ENCODE assay signal across 8 cellular contexts in the genomic region with DNA sequence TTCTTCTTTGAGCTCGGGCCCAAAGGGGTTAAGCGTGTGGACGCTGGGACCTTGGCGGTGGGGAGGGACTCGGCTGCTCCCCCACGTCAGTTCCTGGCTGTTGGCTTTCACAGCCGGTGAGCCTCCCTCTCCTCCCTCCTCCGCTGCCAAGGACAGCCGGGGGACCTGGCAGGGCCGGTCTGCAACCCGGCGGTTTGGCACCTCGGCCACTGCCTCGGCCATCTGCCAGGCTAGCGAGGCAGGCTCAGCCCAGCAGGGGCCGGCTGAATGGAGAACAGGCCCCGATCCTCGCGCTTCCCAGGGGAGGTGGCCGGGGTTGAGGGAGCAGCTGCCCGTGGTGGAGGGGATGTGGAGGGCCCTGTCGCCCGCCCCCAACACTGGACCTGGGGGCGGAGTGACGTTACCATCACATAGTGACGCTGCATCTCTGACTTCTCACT. TPM values are rescaled to one million over a fixed set of nuclear protein-coding genes. Genes with fewer than 3 reads are reported as not detected.
DNase-seq lines count a peak whose midpoint lies in the region; ATAC-seq and TF ChIP-seq lines count a peak whose summit lies in the region.

No MANE protein-coding gene starts in this region.

- peak overlapping the region; percentile 9 for H3K4ac ChIP-seq in trophoblast cell (ENCODE audit: low read depth, low read length)

- no peak overlapping the region for H3K9ac ChIP-seq in trophoblast cell (ENCODE audit: low read length)

- WGBS in trophoblast cell (ENCODE audit: extremely low coverage, insufficient coverage, insufficient read length) = no CpG with 5 or more reads among the region's 26 CpGs

- H3K9me3 ChIP-seq in Panc1 (ENCODE audit: control insufficient read depth, insufficient read depth, low read depth, low read length) = no peaks in the 10 kb centered on the region
- H3K9me3 ChIP-seq in trophoblast cell (ENCODE audit: insufficient read depth, low read depth, low read length) = peaks cover 4% of the 10 kb centered on the region

- H3K27me3 ChIP-seq in Panc1 (ENCODE audit: control insufficient read depth, insufficient read depth, low read length) (no peaks in the 10 kb centered on the region), trophoblast cell (ENCODE audit: insufficient read depth, low read length) (no peaks in the 10 kb centered on the region)

- H3K4me1 ChIP-seq in Panc1 (ENCODE audit: control insufficient read depth, insufficient read depth, low read length) (peaks cover 30% of the 10 kb centered on the region), trophoblast cell (ENCODE audit: control insufficient read depth in 1 of 2, insufficient read depth in 2 of 2, low read length in 2 of 2) (peaks cover 11 to 20% of the 10 kb centered on the region in 2 experiments)

- no peak overlapping the region for H2AFZ ChIP-seq in trophoblast cell (ENCODE audit: insufficient read depth, low read length, poor library complexity)

- no peak overlapping the region for H3K14ac ChIP-seq in trophoblast cell (ENCODE audit: low read length)

- H2BK12ac ChIP-seq in trophoblast cell (ENCODE audit: low read length) = no peak overlapping the region

- intact Hi-C loops in Panc1 (cut with micrococcal nuclease; ENCODE audit: unreplicated experiment) (no loop called here), Right ventricle myocardium inferior (cut with DNase I) (loop anchor here (1.0 kb wide), 1 partner anchor 18 kb away; no protein-coding TSS in a partner anchor)

- peak overlapping the region; percentile 56 for H4K91ac ChIP-seq in trophoblast cell (ENCODE audit: low read depth, low read length)

- DNase-seq in D341Med (ENCODE audit: low spot score) (peak; percentile 57), Panc1 (ENCODE audit: low read depth, low spot score) (no peak), Right ventricle myocardium inferior (ENCODE audit: missing footprints) (peak; percentile 94), trophoblast cell (peak in 1 of 2 donors; percentile 55), SK-N-DZ (ENCODE audit: low spot score) (no peak), UCSD-AML1 (lab: John Stamatoyannopoulos, UW; ENCODE audit: unreplicated experiment) (no peak)
- no peak for DNase-seq in activated CD4-positive, alpha-beta T cell treated with anti-CD3 and anti-CD28 coated beads, Interleukin-2, amount 50 U/mL, for 1 hour

- no peak overlapping the region for H4K12ac ChIP-seq in trophoblast cell (ENCODE audit: low read depth, low read length)

- peak overlapping the region; percentile 26 for H2BK120ac ChIP-seq in trophoblast cell (ENCODE audit: insufficient read depth, low read length, poor library complexity)

- H3K4me3 ChIP-seq in Panc1 (ENCODE audit: low read depth in 2 of 2, low read length in 2 of 2) (no peak overlapping the region), trophoblast cell (ENCODE audit: low read depth, low read length) (no peak overlapping the region)

- no peak overlapping the region for H2BK5ac ChIP-seq in trophoblast cell (ENCODE audit: low read depth, low read length, poor library complexity)

- POLR2A ChIA-PET in Panc1 (lab: Charles Lee) = no interaction called here

- peak overlapping the region; percentile 66; the same call in 1 of the 2 replicates for H3K27ac ChIP-seq in Panc1 (ENCODE audit: low read length)
- H3K27ac ChIP-seq in trophoblast cell (ENCODE audit: low read depth, low read length) = no peak overlapping the region

- peak overlapping the region; percentile 43 for H3K18ac ChIP-seq in trophoblast cell (ENCODE audit: low read length)

- no peak overlapping the region for H3K23ac ChIP-seq in trophoblast cell (ENCODE audit: low read length)

- peaks cover 10% of the 10 kb centered on the region for H3K79me1 ChIP-seq in trophoblast cell (ENCODE audit: low read length)

- peaks cover 5% of the 10 kb centered on the region for H3K79me2 ChIP-seq in trophoblast cell (ENCODE audit: control insufficient read depth, insufficient read depth, low read length, poor library complexity)

- no TSS peak for BruUV-seq in Panc1 (replicated peaks; lab: Mats Ljungman, UMichigan)

- H3K36me3 ChIP-seq in Panc1 (ENCODE audit: control insufficient read depth, insufficient read depth, low read length) = no peaks in the 10 kb centered on the region
- peaks cover 57 to 58% of the 10 kb centered on the region in 2 experiments for H3K36me3 ChIP-seq in trophoblast cell (ENCODE audit: control insufficient read depth in 1 of 2, insufficient read depth in 2 of 2, low read length in 2 of 2)

- no peak overlapping the region for H3K4me2 ChIP-seq in trophoblast cell (ENCODE audit: low read length)

- no peak overlapping the region for H2AK5ac ChIP-seq in trophoblast cell (ENCODE audit: low read length)

- CTCF ChIA-PET in Panc1 (lab: Charles Lee) = no interaction called here

- no peak for TF ChIP-seq CTCF in Panc1 (IDR thresholded peaks at IDR 0.05)

- peak overlapping the region; percentile 32 for H4K8ac ChIP-seq in trophoblast cell (ENCODE audit: low read depth, low read length)

- in situ Hi-C loops in Panc1 (cut with HindIII; ENCODE audit: low pct_unique_long_range_greater_than_20kb, low sequenced_read_pairs) = no loop called here

- ATAC-seq in Panc1 = peak; percentile 73
- peak; percentile 78 for ATAC-seq in Right ventricle myocardium inferior
- ATAC-seq in GM18858 (IDR thresholded peaks at IDR 0.05; ENCODE audit: unreplicated experiment) = no peak

RNA-seq across cellular contexts. Expression of a gene that starts 5.0 kb away (rescaled TPM):
- 287 TPM for total RNA-seq in Panc1 (2021; ENCODE audit: unreplicated experiment)
- 828 TPM for polyA plus RNA-seq in Panc1 (2012; ENCODE audit: insufficient read length)
- 775 TPM for total RNA-seq in Right ventricle myocardium inferior
- polyA plus RNA-seq in trophoblast cell (2013) = 183 and 188 TPM in 2 replicates
- polyA plus RNA-seq in SK-N-DZ (2014; cell fraction: cytosol; rRNA removed) = 197 and 209 TPM in 2 replicates
- 168 and 213 TPM in 2 replicates for polyA plus RNA-seq in SK-N-DZ (2014; cell fraction: nucleus; rRNA removed)

RNA-seq across cellular contexts. Expression of a gene that starts 28.2 kb away (rescaled TPM):
- total RNA-seq in Panc1 (2021; ENCODE audit: unreplicated experiment) = 6.2 TPM
- 31.3 TPM for polyA plus RNA-seq in Panc1 (2012; ENCODE audit: insufficient read length)
- 58.6 TPM for total RNA-seq in Right ventricle myocardium inferior
- 1.2 and 1.4 TPM in 2 replicates for polyA plus RNA-seq in trophoblast cell (2013)
- 1.2 and 1.7 TPM in 2 replicates for polyA plus RNA-seq in SK-N-DZ (2014; cell fraction: cytosol; rRNA removed)
- 1.1 and 2.9 TPM in 2 replicates for polyA plus RNA-seq in SK-N-DZ (2014; cell fraction: nucleus; rRNA removed)

RNA-seq across cellular contexts. Expression of a gene that starts 36.9 kb away (rescaled TPM):
- total RNA-seq in Panc1 (2021; ENCODE audit: unreplicated experiment) = 64.6 TPM
- polyA plus RNA-seq in Panc1 (2012; ENCODE audit: insufficient read length) = 120 TPM
- total RNA-seq in Right ventricle myocardium inferior = 64.7 TPM
- 41.4 and 43.4 TPM in 2 replicates for polyA plus RNA-seq in trophoblast cell (2013)
- polyA plus RNA-seq in SK-N-DZ (2014; cell fraction: cytosol; rRNA removed) = 19.1 and 24.7 TPM in 2 replicates
- polyA plus RNA-seq in SK-N-DZ (2014; cell fraction: nucleus; rRNA removed) = 24.0 and 25.2 TPM in 2 replicates

Comparison
In these comparisons a context has a peak if more than half of its experiments do, and no peak if none do; other contexts are left out.
1. DNase-seq: peak in D341Med (single experiment) and Right ventricle myocardium inferior (single experiment); none in Panc1 (single experiment), SK-N-DZ (single experiment), activated CD4-positive, alpha-beta T cell treated with anti-CD3 and anti-CD28 coated beads, Interleukin-2, amount 50 U/mL, for 1 hour (single experiment) and UCSD-AML1 (single experiment).